In the genomic region with DNA sequence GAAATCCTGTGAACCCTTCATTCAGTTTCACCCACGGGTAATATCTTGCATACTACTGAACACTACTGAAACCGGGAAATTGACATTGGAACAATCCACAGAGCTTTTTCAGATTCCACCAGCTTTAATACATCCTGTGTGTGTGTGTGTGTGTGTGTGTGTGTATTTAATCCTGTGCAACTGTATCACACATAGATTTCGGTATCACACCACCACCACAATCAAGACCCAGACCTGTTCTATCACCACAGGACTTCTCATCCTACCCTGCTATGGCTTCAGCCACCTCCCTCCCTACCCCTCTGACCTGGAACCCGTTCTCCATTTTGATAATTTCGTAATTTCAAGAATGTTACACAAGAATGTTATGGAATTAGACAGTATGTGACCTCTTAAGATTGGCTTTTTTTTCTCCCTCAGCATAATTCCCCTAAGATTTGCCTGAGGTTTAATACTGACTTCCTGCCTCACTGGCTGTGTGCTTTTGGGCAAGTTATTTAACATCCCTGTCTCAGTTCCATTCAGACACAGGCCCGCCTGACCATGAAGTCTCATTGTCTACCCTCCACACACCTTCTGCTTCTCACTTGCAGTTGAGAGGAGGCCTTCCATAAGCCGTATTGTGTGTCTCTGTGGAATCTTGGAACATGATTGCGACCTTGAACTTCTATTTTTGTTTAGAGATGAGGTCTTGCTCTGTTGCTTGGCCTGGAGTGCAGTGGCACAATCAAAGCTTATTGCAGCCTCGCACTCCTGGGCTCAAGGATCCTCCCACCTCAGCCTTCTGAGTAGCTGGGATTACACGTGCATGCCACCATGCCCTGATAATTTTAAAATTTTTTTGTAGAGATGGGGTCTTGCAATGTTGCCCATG, we compare ENCODE assay signal across 14 cellular contexts. TPM values are rescaled to one million over a fixed set of nuclear protein-coding genes. Genes with fewer than 3 reads are reported as not detected.
A peak's percentile ranks its signal among the peaks of the same experiment; 100 is the strongest.
DNase-seq lines count a peak whose midpoint lies in the region; ATAC-seq and TF ChIP-seq lines count a peak whose summit lies in the region.
"Had no signal": no experiment of that assay in that cellular context is flagged by ENCODE, and none has a peak within 500 bp of the region (broad histone marks: within the 10 kb centered on the region; RNA-seq: fewer than 3 reads in every experiment).

No MANE protein-coding gene starts in this region.

- peaks cover 4% of the 10 kb centered on the region for H3K27me3 ChIP-seq in adipocyte (replicated peaks; ENCODE audit: control insufficient read depth, insufficient read depth, low read length)
- no peaks in the 10 kb centered on the region for H3K27me3 ChIP-seq in right atrium auricular region
- no peaks in the 10 kb centered on the region for H3K27me3 ChIP-seq in effector memory CD4-positive, alpha-beta T cell (replicated peaks; ENCODE audit: control insufficient read depth, insufficient read depth, low read length, poor library complexity, severe bottlenecking)
- H3K27me3 ChIP-seq in hepatocyte: no peaks in the 10 kb centered on the region
- H3K27me3 ChIP-seq: ovary, SJCRH30 had no signal

- H3K9me3 ChIP-seq in adipocyte (ENCODE audit: control insufficient read depth, low read length): no peaks in the 10 kb centered on the region
- H3K9me3 ChIP-seq in right atrium auricular region: no peaks in the 10 kb centered on the region
- no peaks in the 10 kb centered on the region for H3K9me3 ChIP-seq in effector memory CD4-positive, alpha-beta T cell (ENCODE audit: control insufficient read depth, low read length)
- no peaks in the 10 kb centered on the region for H3K9me3 ChIP-seq in hepatocyte (ENCODE audit: low read depth)
- H3K9me3 ChIP-seq: ovary, SJCRH30 had no signal

- peak overlapping the region in 1 of 2 donors; percentile 25 for H3K4me3 Mint-ChIP-seq in stimulated activated naive CD8-positive, alpha-beta T cell treated with anti-CD3 and anti-CD28 coated beads, Interleukin-15, amount 100 ng/mL, for 72 hours
- H3K4me3 Mint-ChIP-seq: activated CD4-positive, alpha-beta T cell treated with anti-CD3 and anti-CD28 coated beads for 36 hours had no signal

- ATAC-seq in stimulated activated naive CD8-positive, alpha-beta T cell treated with anti-CD3 and anti-CD28 coated beads, Interleukin-15, amount 100 ng/mL, for 72 hours: peak; percentile 53
- no peak for ATAC-seq in stimulated activated naive CD8-positive, alpha-beta T cell treated with anti-CD3 and anti-CD28 coated beads, Interleukin-15, Interleukin-2, amounts not matched to agents 100 U/mL and 50 U/mL, for 24 hours
- ATAC-seq in HG02852 (IDR thresholded peaks at IDR 0.05; ENCODE audit: unreplicated experiment): no peak
- ATAC-seq: activated CD4-positive, alpha-beta T cell treated with anti-CD3 and anti-CD28 coated beads for 36 hours had no signal

- DNase-seq in stimulated activated naive CD8-positive, alpha-beta T cell treated with anti-CD3 and anti-CD28 coated beads, Interleukin-15, amount 100 ng/mL, for 72 hours: peak in 1 of 2 donors; percentile 21
- DNase-seq in stimulated activated naive CD8-positive, alpha-beta T cell treated with anti-CD3 and anti-CD28 coated beads, Interleukin-15, Interleukin-2, amounts not matched to agents 100 U/mL and 50 U/mL, for 24 hours: no peak
- DNase-seq in adipocyte (ENCODE audit: low read depth) (peak; percentile 40), right atrium auricular region (ENCODE audit: low spot score) (no peak), hepatocyte (ENCODE audit: low spot score) (no peak), putamen (ENCODE audit: low spot score) (no peak)
- no peak for DNase-seq in effector memory CD4-positive, alpha-beta T cell
- DNase-seq: activated CD4-positive, alpha-beta T cell treated with anti-CD3 and anti-CD28 coated beads for 36 hours; activated T-cell treated with anti-CD3 and anti-CD28 coated beads for 4 hours; NCI-H1105; NCI-H226; ovary had no signal

- H3K27ac ChIP-seq in right atrium auricular region: peak overlapping the region; percentile 46 to 59
- no peak overlapping the region for H3K27ac ChIP-seq in effector memory CD4-positive, alpha-beta T cell (ENCODE audit: insufficient read depth, low read length, poor library complexity, severe bottlenecking)
- no peak overlapping the region for H3K27ac ChIP-seq in hepatocyte
- H3K27ac ChIP-seq: ovary, SJCRH30 had no signal

- H3K4me2 ChIP-seq in hepatocyte: no peak overlapping the region

- H3K27me3 Mint-ChIP-seq in stimulated activated naive CD8-positive, alpha-beta T cell treated with anti-CD3 and anti-CD28 coated beads, Interleukin-15, amount 100 ng/mL, for 72 hours: no peaks in the 10 kb centered on the region

- no peak overlapping the region for H3K27ac Mint-ChIP-seq in stimulated activated naive CD8-positive, alpha-beta T cell treated with anti-CD3 and anti-CD28 coated beads, Interleukin-15, amount 100 ng/mL, for 72 hours
- H3K27ac Mint-ChIP-seq: activated CD4-positive, alpha-beta T cell treated with anti-CD3 and anti-CD28 coated beads for 36 hours had no signal

- WGBS in hepatocyte (ENCODE audit: low lambda C conversion rate, missing lambda C conversion rate): 88% methylated on average over 10 of the region's 10 CpGs

- no peak for TF ChIP-seq CTCF in right atrium auricular region (IDR thresholded peaks at IDR 0.05)
- TF ChIP-seq CTCF in hepatocyte (IDR thresholded peaks at IDR 0.05; ENCODE audit: poor library complexity): no peak

- H3K4me1 ChIP-seq in adipocyte (ENCODE audit: control insufficient read depth, insufficient read depth, low read length): peaks cover 15% of the 10 kb centered on the region
- peaks cover 0 to 17% of the 10 kb centered on the region in 2 donors for H3K4me1 ChIP-seq in right atrium auricular region
- H3K4me1 ChIP-seq in effector memory CD4-positive, alpha-beta T cell (ENCODE audit: control insufficient read depth, insufficient read depth, low read length, poor library complexity, severe bottlenecking): no peaks in the 10 kb centered on the region
- H3K4me1 ChIP-seq in hepatocyte (ENCODE audit: insufficient read depth): no peaks in the 10 kb centered on the region

- no peaks in the 10 kb centered on the region for H4K20me1 ChIP-seq in hepatocyte (ENCODE audit: insufficient read depth, poor library complexity, severe bottlenecking)

- H3K4me3 ChIP-seq in adipocyte (ENCODE audit: low read length) (no peak overlapping the region), right atrium auricular region (no peak overlapping the region), hepatocyte (no peak overlapping the region)
- no peak overlapping the region for H3K4me3 ChIP-seq in effector memory CD4-positive, alpha-beta T cell (ENCODE audit: insufficient read depth, low read depth, low read length, poor library complexity, severe bottlenecking)
- H3K4me3 ChIP-seq: ovary, SJCRH30 had no signal

- no peaks in the 10 kb centered on the region for H3K9me3 Mint-ChIP-seq in stimulated activated naive CD8-positive, alpha-beta T cell treated with anti-CD3 and anti-CD28 coated beads, Interleukin-15, amount 100 ng/mL, for 72 hours

- H3K36me3 ChIP-seq in adipocyte (ENCODE audit: control insufficient read depth, insufficient read depth, low read length, severe bottlenecking): no peaks in the 10 kb centered on the region
- H3K36me3 ChIP-seq in right atrium auricular region: no peaks in the 10 kb centered on the region
- H3K36me3 ChIP-seq in effector memory CD4-positive, alpha-beta T cell (ENCODE audit: control insufficient read depth, insufficient read depth, low read length): no peaks in the 10 kb centered on the region
- no peaks in the 10 kb centered on the region for H3K36me3 ChIP-seq in hepatocyte (replicated peaks; ENCODE audit: insufficient read depth, low read depth)
- H3K36me3 ChIP-seq: ovary, SJCRH30 had no signal

- H3K9me2 ChIP-seq in hepatocyte (replicated peaks; ENCODE audit: insufficient read depth): no peaks in the 10 kb centered on the region

- H3K4me1 Mint-ChIP-seq in stimulated activated naive CD8-positive, alpha-beta T cell treated with anti-CD3 and anti-CD28 coated beads, Interleukin-15, amount 100 ng/mL, for 72 hours: peaks cover 39% of the 10 kb centered on the region

- H3K79me2 ChIP-seq in hepatocyte: no peaks in the 10 kb centered on the region

- no peak overlapping the region for H2AFZ ChIP-seq in hepatocyte

- no peak overlapping the region for H3K9ac ChIP-seq in adipocyte (ENCODE audit: low read length)

RNA-seq across cellular contexts. Expression of a gene that starts 14.4 kb away (rescaled TPM):
- total RNA-seq in right atrium auricular region: 10 to 100 TPM; 20.7 to 21.8 TPM
- total RNA-seq in hepatocyte: 36.9 and 42.1 TPM in 2 replicates
- 17.5 and 21.1 TPM in 2 replicates for polyA plus RNA-seq in hepatocyte

Comparison
In these comparisons a context has a peak if more than half of its experiments do, and no peak if none do; other contexts are left out.
1. H3K27ac ChIP-seq: peak in right atrium auricular region (2 of 2); none in effector memory CD4-positive, alpha-beta T cell (single experiment) and hepatocyte (single experiment).